ENCODE assay signal across 23 cellular contexts in the genomic region with DNA sequence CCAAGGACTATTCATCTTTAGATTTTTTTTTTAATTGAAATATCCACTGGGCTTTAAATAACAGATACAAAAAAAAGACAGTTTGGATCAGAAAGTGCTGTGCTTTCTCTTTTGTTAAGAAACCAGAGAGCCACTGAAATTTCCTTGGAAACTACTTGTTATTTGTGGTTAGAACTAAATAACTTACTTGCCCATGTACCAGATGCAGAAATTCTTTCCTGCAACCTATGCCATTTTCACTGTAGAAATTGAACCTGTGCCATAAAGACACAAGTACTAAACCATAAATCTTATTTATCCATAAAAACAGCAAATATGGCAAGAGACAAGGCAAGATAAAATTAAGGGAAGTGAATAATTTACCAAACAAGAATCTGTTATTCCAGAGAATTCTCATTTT. TPM values are rescaled to one million over a fixed set of nuclear protein-coding genes. Genes with fewer than 3 reads are reported as not detected.
DNase-seq lines count a peak whose midpoint lies in the region; ATAC-seq and TF ChIP-seq lines count a peak whose summit lies in the region.
"Had no signal": no experiment of that assay in that cellular context is flagged by ENCODE, and none has a peak within 500 bp of the region (broad histone marks: within the 10 kb centered on the region; RNA-seq: fewer than 3 reads in every experiment).

No MANE protein-coding gene starts in this region.

- no peaks in the 10 kb centered on the region for H3K27me3 ChIP-seq in CD8-positive, alpha-beta T cell (ENCODE audit: insufficient read depth, low read length)
- H3K27me3 ChIP-seq in neutrophil (no peaks in the 10 kb centered on the region), osteoblast (ENCODE audit: insufficient read depth, low read length) (no peaks in the 10 kb centered on the region)
- H3K27me3 ChIP-seq: neural progenitor cell had no signal

- peaks cover 16% of the 10 kb centered on the region for H3K36me3 ChIP-seq in CD8-positive, alpha-beta T cell (ENCODE audit: insufficient read depth, low read length)
- H3K36me3 ChIP-seq in neutrophil (peaks cover 35% of the 10 kb centered on the region), osteoblast (ENCODE audit: insufficient read depth, low read length) (peaks cover 24% of the 10 kb centered on the region)

- H3K4me1 Mint-ChIP-seq in CD8-positive, alpha-beta T cell (ENCODE audit: low read depth): peaks cover 26% of the 10 kb centered on the region

- CTCF ChIA-PET in CD8-positive, alpha-beta T cell (lab: Charles Lee): no interaction called here

- H3K9me3 ChIP-seq in CD8-positive, alpha-beta T cell (ENCODE audit: low read length): no peaks in the 10 kb centered on the region
- H3K9me3 ChIP-seq in neutrophil: no peaks in the 10 kb centered on the region
- H3K9me3 ChIP-seq in osteoblast (ENCODE audit: low read depth, low read length): no peaks in the 10 kb centered on the region
- H3K9me3 ChIP-seq: thoracic aorta had no signal

- no peaks in the 10 kb centered on the region for H3K27me3 Mint-ChIP-seq in CD8-positive, alpha-beta T cell (ENCODE audit: low read depth)
- H3K27me3 Mint-ChIP-seq: activated B cell treated with CpG ODN at 0.5 μM for 24 hours; activated CD4-positive, alpha-beta memory T cell treated with anti-CD3 and anti-CD28 coated beads for 36 hours; stimulated activated naive B cell treated with anti-CD40 and anti-IgM and Interleukin-4, amounts not matched to agents 10 μg/mL and 1 μg/mL and 100 μg/mL, for 72 hours had no signal

- H4K20me1 ChIP-seq in osteoblast (ENCODE audit: insufficient read depth, low read length): no peaks in the 10 kb centered on the region

- DNase-seq in CD8-positive, alpha-beta T cell: no peak
- peak; percentile 31 for DNase-seq in M059J (ENCODE audit: low read depth)
- peak; percentile 67 for DNase-seq in astrocyte of the hippocampus (ENCODE audit: low read depth, low spot score)
- DNase-seq in osteoblast (ENCODE audit: insufficient read length, low spot score, missing footprints): no peak
- no peak for DNase-seq in DMS153 treated with DMSO at 0.1 percent for 48 hours (lab: John Stamatoyannopoulos, UW; ENCODE audit: unreplicated experiment)
- no peak for DNase-seq in amniotic stem cell (lab: John Stamatoyannopoulos, UW)
- DNase-seq: activated B cell treated with CpG ODN at 0.5 μM for 24 hours; activated CD4-positive, alpha-beta memory T cell treated with anti-CD3 and anti-CD28 coated beads for 36 hours; activated gamma-delta T cell; activated T-cell treated with anti-CD3 and anti-CD28 coated beads for 4 hours; AML-193; anterior cingulate cortex; NCI-H1417; NCI-H524; small intestine; stimulated activated naive B cell treated with anti-CD40 and anti-IgM and Interleukin-4, amounts not matched to agents 10 μg/mL and 1 μg/mL and 100 μg/mL, for 72 hours; T1000 had no signal

- TF ChIP-seq CTCF in CD8-positive, alpha-beta T cell (IDR thresholded peaks at IDR 0.05): no peak
- TF ChIP-seq CTCF in neutrophil (IDR thresholded peaks at IDR 0.05) (no peak), osteoblast (IDR thresholded peaks at IDR 0.05; ENCODE audit: extremely low read depth, low read depth, low read length) (no peak)

- no peak overlapping the region for H2AFZ ChIP-seq in osteoblast (ENCODE audit: low read length)
- H2AFZ ChIP-seq: GM23338, neural progenitor cell had no signal

- no peaks in the 10 kb centered on the region for H3K9me3 Mint-ChIP-seq in CD8-positive, alpha-beta T cell
- H3K9me3 Mint-ChIP-seq: activated B cell treated with CpG ODN at 0.5 μM for 24 hours; activated CD4-positive, alpha-beta memory T cell treated with anti-CD3 and anti-CD28 coated beads for 36 hours; GM23338; neural progenitor cell; stimulated activated naive B cell treated with anti-CD40 and anti-IgM and Interleukin-4, amounts not matched to agents 10 μg/mL and 1 μg/mL and 100 μg/mL, for 72 hours had no signal

- no peak overlapping the region for H3K4me2 ChIP-seq in osteoblast (ENCODE audit: insufficient read depth, low read length)
- H3K4me2 ChIP-seq: GM23338, neural progenitor cell had no signal

- peaks cover 59% of the 10 kb centered on the region for H3K36me3 Mint-ChIP-seq in CD8-positive, alpha-beta T cell

- H3K4me3 ChIP-seq in CD8-positive, alpha-beta T cell (ENCODE audit: low read depth, low read length): no peak overlapping the region
- H3K4me3 ChIP-seq in neutrophil (ENCODE audit: low read depth in 1 of 2, low read length in 1 of 2): no peak overlapping the region
- H3K4me3 ChIP-seq in osteoblast (ENCODE audit: insufficient read depth, low read length): no peak overlapping the region
- H3K4me3 ChIP-seq: GM23338, neural progenitor cell, thoracic aorta had no signal

- H3K27ac ChIP-seq in CD8-positive, alpha-beta T cell (ENCODE audit: low read depth, low read length): no peak overlapping the region
- H3K27ac ChIP-seq in neutrophil: peak overlapping the region; percentile 1
- H3K27ac ChIP-seq in osteoblast (ENCODE audit: low read depth, low read length): no peak overlapping the region
- H3K27ac ChIP-seq: epithelial cell of prostate, HL-60, neural progenitor cell, thoracic aorta had no signal

- no peak for ATAC-seq in CD8-positive, alpha-beta T cell
- ATAC-seq: GM23338; stimulated activated naive B cell treated with anti-CD40 and anti-IgM and Interleukin-4, amounts not matched to agents 10 μg/mL and 1 μg/mL and 100 μg/mL, for 72 hours had no signal

- peak overlapping the region; percentile 38 for H3K27ac Mint-ChIP-seq in CD8-positive, alpha-beta T cell
- H3K27ac Mint-ChIP-seq: activated B cell treated with CpG ODN at 0.5 μM for 24 hours; GM23338; neural progenitor cell; stimulated activated naive B cell treated with anti-CD40 and anti-IgM and Interleukin-4, amounts not matched to agents 10 μg/mL and 1 μg/mL and 100 μg/mL, for 72 hours had no signal

- intact Hi-C loops in CD8-positive, alpha-beta T cell (cut with DNase I, micrococcal nuclease): no loop called here

- H3K79me2 ChIP-seq in osteoblast (ENCODE audit: insufficient read depth, low read length): peaks cover 4% of the 10 kb centered on the region

- POLR2A ChIA-PET in CD8-positive, alpha-beta T cell (lab: Charles Lee): no interaction called here

- peaks cover under 1% of the 10 kb centered on the region for H3K4me1 ChIP-seq in CD8-positive, alpha-beta T cell (ENCODE audit: insufficient read depth, low read length)
- H3K4me1 ChIP-seq in neutrophil (ENCODE audit: control insufficient read depth in 1 of 2, insufficient read depth in 1 of 2, low read depth in 1 of 2, low read length in 1 of 2): peaks cover 14 to 15% of the 10 kb centered on the region in 2 experiments
- no peaks in the 10 kb centered on the region for H3K4me1 ChIP-seq in osteoblast (ENCODE audit: insufficient read depth, low read length)

- H3K4me3 Mint-ChIP-seq in CD8-positive, alpha-beta T cell: no peak overlapping the region
- H3K4me3 Mint-ChIP-seq: activated B cell treated with CpG ODN at 0.5 μM for 24 hours; activated CD4-positive, alpha-beta memory T cell treated with anti-CD3 and anti-CD28 coated beads for 36 hours; GM23338; neural progenitor cell; stimulated activated naive B cell treated with anti-CD40 and anti-IgM and Interleukin-4, amounts not matched to agents 10 μg/mL and 1 μg/mL and 100 μg/mL, for 72 hours had no signal

RNA-seq across cellular contexts. Expression of a gene that starts 6.0 kb away (rescaled TPM):
- 1 to 10 TPM; 4.4 to 5.4 TPM for total RNA-seq in CD8-positive, alpha-beta T cell
- total RNA-seq in M059J (2014; rRNA removed; shearing (Covaris generic)): 72.3 and 77.3 TPM in 2 replicates
- 41.6 and 42.4 TPM in 2 replicates for total RNA-seq in osteoblast

RNA-seq across cellular contexts. Expression of a gene that starts 47.0 kb away (rescaled TPM):
- 10 to 100 TPM; 36.8 to 37.6 TPM for total RNA-seq in CD8-positive, alpha-beta T cell
- total RNA-seq in M059J (2014; rRNA removed; shearing (Covaris generic)): 7.5 and 12.4 TPM in 2 replicates
- total RNA-seq in osteoblast: 14.5 and 15.3 TPM in 2 replicates

Comparison
In these comparisons a context has a peak if more than half of its experiments do, and no peak if none do; other contexts are left out.
1. DNase-seq: peak in M059J (single experiment) and astrocyte of the hippocampus (single experiment); none in CD8-positive, alpha-beta T cell (0 of 7), osteoblast (single experiment), DMS153 treated with DMSO at 0.1 percent for 48 hours (single experiment) and amniotic stem cell (single experiment).